9 cellular contexts compared by ENCODE assay signal in genomic region chr2:170505631-170506270, GRCh38.
DNase-seq lines count a peak whose midpoint lies in the region; ATAC-seq and TF ChIP-seq lines count a peak whose summit lies in the region.
"Had no signal": no experiment of that assay in that cellular context is flagged by ENCODE, and none has a peak within 500 bp of the region (broad histone marks: within the 10 kb centered on the region; RNA-seq: fewer than 3 reads in every experiment).

No MANE protein-coding gene starts in this region.

- DNase-seq in NCI-H345 (lab: John Stamatoyannopoulos, UW): peak; percentile 28
- no peak for DNase-seq in NCI-H345 treated with DMSO at 0.1 percent for 48 hours (lab: John Stamatoyannopoulos, UW; ENCODE audit: unreplicated experiment)
- DNase-seq in ecto neural progenitor cell (ENCODE audit: low spot score): peak; percentile 57
- peak; percentile 53 for DNase-seq in lower lobe of right lung
- DNase-seq in testis: peak; percentile 76
- DNase-seq: HCEC 1CT had no signal

- no peak for TF ChIP-seq POLR2A in testis (IDR thresholded peaks at IDR 0.05)

- ATAC-seq in lower lobe of right lung (peak; percentile 36 to 56), HG03521 (IDR thresholded peaks at IDR 0.05; ENCODE audit: unreplicated experiment) (no peak), GM19395 (IDR thresholded peaks at IDR 0.05; ENCODE audit: unreplicated experiment) (no peak), GM18498 (IDR thresholded peaks at IDR 0.05; ENCODE audit: unreplicated experiment) (no peak)

- WGBS in testis, 2 donors: 34 to 45% methylated on average over 6 of the region's 6 CpGs

- intact Hi-C loops in lower lobe of right lung (cut with DNase I): no loop called here
- intact Hi-C loops in testis (cut with DNase I; ENCODE audit: low total_unique reads): no loop called here

- H3K4me1 ChIP-seq in lower lobe of right lung (peaks cover 7% of the 10 kb centered on the region), testis (no peaks in the 10 kb centered on the region)

- no peaks in the 10 kb centered on the region for H3K36me3 ChIP-seq in lower lobe of right lung
- no peaks in the 10 kb centered on the region for H3K36me3 ChIP-seq in testis (ENCODE audit: low read depth, missing control alignments)

- H3K27me3 ChIP-seq in lower lobe of right lung (ENCODE audit: low read depth): no peaks in the 10 kb centered on the region
- H3K27me3 ChIP-seq in testis: no peaks in the 10 kb centered on the region

- no peaks in the 10 kb centered on the region for H3K9me3 ChIP-seq in lower lobe of right lung
- no peaks in the 10 kb centered on the region for H3K9me3 ChIP-seq in testis

- peak overlapping the region; percentile 34 for H3K27ac ChIP-seq in lower lobe of right lung
- peak overlapping the region; percentile 8 to 67 for H3K27ac ChIP-seq in testis

- H3K4me3 ChIP-seq in lower lobe of right lung (no peak overlapping the region), testis (no peak overlapping the region)

- TF ChIP-seq CTCF in lower lobe of right lung (IDR thresholded peaks at IDR 0.05) (no peak), testis (IDR thresholded peaks at IDR 0.05) (no peak)

Comparison
In these comparisons a context has a peak if more than half of its experiments do, and no peak if none do; other contexts are left out.
1. ATAC-seq: peak in lower lobe of right lung (2 of 2); none in HG03521 (single experiment), GM19395 (single experiment) and GM18498 (single experiment).